25 cellular contexts compared by ENCODE assay signal in genomic region chr9:84609779-84610178, GRCh38. TPM values are rescaled to one million over a fixed set of nuclear protein-coding genes. Genes with fewer than 3 reads are reported as not detected.
"Had no signal": no experiment of that assay in that cellular context is flagged by ENCODE, and none has a peak within 500 bp of the region (broad histone marks: within the 10 kb centered on the region; RNA-seq: fewer than 3 reads in every experiment).

No MANE protein-coding gene starts in this region.

- H3K4me3 ChIP-seq: colonic mucosa, esophagus muscularis mucosa, gastroesophageal sphincter, heart left ventricle, hepatocyte, left lung, lower lobe of right lung, mucosa of descending colon had no signal

- H3K4me3 Mint-ChIP-seq: dendritic cell treated with granulocyte-macrophage colony-stimulating factor and Interleukin-4, amounts not matched to agents 40 ng/mL and 50 ng/mL, for 4 days; effector memory CD8-positive, alpha-beta T cell; endodermal cell; mesothelial cell of epicardium; naive B cell; naive thymus-derived CD8-positive, alpha-beta T cell had no signal

- ATAC-seq: effector memory CD8-positive, alpha-beta T cell; foreskin keratinocyte; gastroesophageal sphincter; heart left ventricle; left cardiac atrium; left lung; left ventricle myocardium superior; lower lobe of right lung; mucosa of descending colon; naive thymus-derived CD8-positive, alpha-beta T cell had no signal

- H3K4me2 ChIP-seq: hepatocyte had no signal

- H3K9me3 Mint-ChIP-seq: endodermal cell had no signal

- H3K36me3 ChIP-seq: colonic mucosa, esophagus muscularis mucosa, gastroesophageal sphincter, heart left ventricle, left lung, lower lobe of right lung had no signal

- H3K27me3 Mint-ChIP-seq: dendritic cell treated with granulocyte-macrophage colony-stimulating factor and Interleukin-4, amounts not matched to agents 40 ng/mL and 50 ng/mL, for 4 days; naive B cell had no signal

- H3K9me3 ChIP-seq: colonic mucosa, lower lobe of right lung, mucosa of descending colon had no signal

- H3K79me2 ChIP-seq: hepatocyte had no signal

- H3K4me1 Mint-ChIP-seq: naive B cell; naive thymus-derived CD8-positive, alpha-beta T cell had no signal

- H3K4me1 ChIP-seq: colonic mucosa, esophagus muscularis mucosa, foreskin keratinocyte, gastroesophageal sphincter, heart left ventricle, left lung, lower lobe of right lung had no signal

- H2AFZ ChIP-seq: hepatocyte had no signal

- H3K27me3 ChIP-seq: colonic mucosa, esophagus muscularis mucosa, foreskin keratinocyte, gastroesophageal sphincter, heart left ventricle, hepatocyte, left lung had no signal

- DNase-seq: colonic mucosa; cortex of kidney; effector CD8-positive, alpha-beta T cell; effector memory CD8-positive, alpha-beta T cell; endodermal cell; foreskin keratinocyte; heart left ventricle; hypothalamus; left cardiac atrium; left lung; left ventricle myocardium superior; lower lobe of right lung; mesenchymal stem cell; mucosa of descending colon; naive B cell; naive thymus-derived CD8-positive, alpha-beta T cell had no signal

- H3K27ac ChIP-seq: colonic mucosa, epithelial cell of prostate, esophagus muscularis mucosa, foreskin keratinocyte, gastroesophageal sphincter, heart left ventricle, hepatocyte, left lung, lower lobe of right lung had no signal

- H3K36me3 Mint-ChIP-seq: mesothelial cell of epicardium; naive B cell; naive thymus-derived CD8-positive, alpha-beta T cell had no signal

- H3K27ac Mint-ChIP-seq: dendritic cell treated with granulocyte-macrophage colony-stimulating factor and Interleukin-4, amounts not matched to agents 40 ng/mL and 50 ng/mL, for 4 days; effector memory CD8-positive, alpha-beta T cell; endodermal cell; mesothelial cell of epicardium; naive thymus-derived CD8-positive, alpha-beta T cell had no signal

RNA-seq across cellular contexts. Expression of gene NTRK2, which starts 59.8 kb away (rescaled TPM):
- total RNA-seq: dermis microvascular lymphatic vessel endothelial cell; fibroblast of villous mesenchyme; myocyte; naive thymus-derived CD8-positive, alpha-beta T cell had no signal
- polyA plus RNA-seq: naive thymus-derived CD8-positive, alpha-beta T cell had no signal
